Comparison of ENCODE assay signal across 27 cellular contexts in the genomic region with DNA sequence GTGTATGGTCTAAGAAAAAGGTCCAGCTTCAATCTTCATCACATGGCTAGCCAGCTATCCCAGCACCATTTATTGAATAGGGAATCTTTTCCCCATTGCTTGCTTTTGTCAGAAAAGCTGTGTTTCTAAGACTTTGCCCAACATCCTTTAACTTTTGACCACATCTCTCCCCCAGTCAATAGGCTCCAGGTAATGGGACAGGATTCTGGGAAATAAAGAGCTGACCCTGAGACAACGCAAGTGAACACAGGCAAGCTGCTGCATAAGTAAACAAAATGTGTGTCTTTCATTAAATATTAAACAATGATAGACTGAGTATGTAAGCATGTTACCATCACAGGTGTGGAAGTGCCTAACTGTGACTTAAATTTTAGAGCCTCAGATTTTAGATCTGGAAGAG. TPM values are rescaled to one million over a fixed set of nuclear protein-coding genes. Genes with fewer than 3 reads are reported as not detected.
DNase-seq lines count a peak whose midpoint lies in the region; ATAC-seq and TF ChIP-seq lines count a peak whose summit lies in the region.
"Had no signal": no experiment of that assay in that cellular context is flagged by ENCODE, and none has a peak within 500 bp of the region (broad histone marks: within the 10 kb centered on the region; RNA-seq: fewer than 3 reads in every experiment).

No MANE protein-coding gene starts in this region.

- TF ChIP-seq CTCF in GM10266 (IDR thresholded peaks at IDR 0.05; ENCODE audit: control insufficient read depth, insufficient read depth, low read depth, missing control alignments): no peak

- H3K27me3 ChIP-seq in mucosa of rectum (ENCODE audit: control insufficient read depth in 2 of 2, insufficient read depth in 2 of 2, low read length in 2 of 2): no peaks in the 10 kb centered on the region
- H3K27me3 ChIP-seq: BLaER1 treated with 17β-estradiol and CSF1 and Interleukin-3, amounts not matched to agents 10 nM and 100 nM; SJSA1 had no signal

- H3K36me3 Mint-ChIP-seq in activated naive CD4-positive, alpha-beta T cell treated with anti-CD3 and anti-CD28 coated beads, Interleukin-2, amount 50 U/mL, for 24 hours: peaks cover 2% of the 10 kb centered on the region
- H3K36me3 Mint-ChIP-seq in activated naive CD4-positive, alpha-beta T cell treated with anti-CD3 and anti-CD28 coated beads, Interleukin-2, amount 50 U/mL, for 72 hours: peaks cover 0 to 15% of the 10 kb centered on the region in 2 donors
- H3K36me3 Mint-ChIP-seq in T-helper 17 cell (ENCODE audit: low read depth): no peaks in the 10 kb centered on the region
- H3K36me3 Mint-ChIP-seq: CD4-positive, alpha-beta memory T cell had no signal

- ATAC-seq in activated naive CD4-positive, alpha-beta T cell treated with anti-CD3 and anti-CD28 coated beads, Interleukin-2, amount 50 U/mL, for 72 hours: no peak
- no peak for ATAC-seq in T-helper 17 cell
- no peak for ATAC-seq in HG02588 (IDR thresholded peaks at IDR 0.05; ENCODE audit: unreplicated experiment)
- ATAC-seq: A549 had no signal

- peaks cover 25% of the 10 kb centered on the region for H3K4me1 Mint-ChIP-seq in activated naive CD4-positive, alpha-beta T cell treated with anti-CD3 and anti-CD28 coated beads, Interleukin-2, amount 50 U/mL, for 24 hours
- peaks cover 14% of the 10 kb centered on the region for H3K4me1 Mint-ChIP-seq in T-helper 17 cell

- peak overlapping the region; percentile 1 to 54 for H3K27ac ChIP-seq in mucosa of rectum (ENCODE audit: low read depth in 2 of 2, low read length in 2 of 2)
- H3K27ac ChIP-seq: A549; BLaER1 treated with 17β-estradiol and CSF1 and Interleukin-3, amounts not matched to agents 10 nM and 100 nM; GM23248; SJSA1 had no signal

- DNase-seq in activated naive CD4-positive, alpha-beta T cell treated with anti-CD3 and anti-CD28 coated beads, Interleukin-2, amount 50 U/mL, for 72 hours (ENCODE audit: low spot score in 2 of 2): no peak
- DNase-seq in T-helper 17 cell (no peak), GM10266 (ENCODE audit: extremely low spot score) (no peak), NOMO-1 treated with DMSO at 0.1 percent for 48 hours (lab: John Stamatoyannopoulos, UW; ENCODE audit: unreplicated experiment) (no peak)
- DNase-seq: AML-193; CD4-positive, alpha-beta memory T cell; COR-L47; GM23248; H7; KBM-7; NCI-H1092 treated with DMSO at 0.1 percent for 48 hours; NCI-H1436; NCI-H187; NCI-H2081 treated with DMSO at 0.1 percent for 48 hours; NCI-H2171; NCI-H226; NCI-H510A; NCI-H69; NK-92 treated with Interleukin-12 subunit alpha and Interleukin-12 subunit beta, amount 100 ng/mL, for 24 hours; Right ventricle myocardium superior had no signal

- peak overlapping the region; percentile 35 for H3K27ac Mint-ChIP-seq in activated naive CD4-positive, alpha-beta T cell treated with anti-CD3 and anti-CD28 coated beads, Interleukin-2, amount 50 U/mL, for 24 hours
- no peak overlapping the region for H3K27ac Mint-ChIP-seq in activated naive CD4-positive, alpha-beta T cell treated with anti-CD3 and anti-CD28 coated beads, Interleukin-2, amount 50 U/mL, for 72 hours
- peak overlapping the region; percentile 72 for H3K27ac Mint-ChIP-seq in T-helper 17 cell

- H3K9ac ChIP-seq in mucosa of rectum (ENCODE audit: low read depth in 1 of 2, low read length in 2 of 2): no peak overlapping the region
- H3K9ac ChIP-seq: BLaER1 treated with 17β-estradiol and CSF1 and Interleukin-3, amounts not matched to agents 10 nM and 100 nM; GM23248 had no signal

- H3K9me3 ChIP-seq in T-helper 17 cell (ENCODE audit: control insufficient read depth, low read length, poor library complexity, severe bottlenecking) (no peaks in the 10 kb centered on the region), mucosa of rectum (ENCODE audit: control insufficient read depth in 2 of 2, low read length in 2 of 2) (no peaks in the 10 kb centered on the region)
- H3K9me3 ChIP-seq: A549, SJSA1 had no signal

- H3K4me1 ChIP-seq in mucosa of rectum (ENCODE audit: control insufficient read depth in 2 of 2, insufficient read depth in 2 of 2, low read length in 2 of 2): peaks cover 10 to 24% of the 10 kb centered on the region in 2 donors
- H3K4me1 ChIP-seq: A549, SJSA1 had no signal

- H3K27me3 Mint-ChIP-seq in activated naive CD4-positive, alpha-beta T cell treated with anti-CD3 and anti-CD28 coated beads, Interleukin-2, amount 50 U/mL, for 24 hours: peaks cover 3% of the 10 kb centered on the region
- H3K27me3 Mint-ChIP-seq in T-helper 17 cell: peaks cover 6% of the 10 kb centered on the region

- H3K36me3 ChIP-seq in mucosa of rectum (ENCODE audit: control insufficient read depth in 2 of 2, insufficient read depth in 2 of 2, low read length in 2 of 2): no peaks in the 10 kb centered on the region
- H3K36me3 ChIP-seq: BLaER1 treated with 17β-estradiol and CSF1 and Interleukin-3, amounts not matched to agents 10 nM and 100 nM; SJSA1 had no signal

- no peak overlapping the region for H3K4me3 Mint-ChIP-seq in activated naive CD4-positive, alpha-beta T cell treated with anti-CD3 and anti-CD28 coated beads, Interleukin-2, amount 50 U/mL, for 24 hours
- no peak overlapping the region for H3K4me3 Mint-ChIP-seq in T-helper 17 cell

- no peaks in the 10 kb centered on the region for H3K9me3 Mint-ChIP-seq in activated naive CD4-positive, alpha-beta T cell treated with anti-CD3 and anti-CD28 coated beads, Interleukin-2, amount 50 U/mL, for 24 hours
- H3K9me3 Mint-ChIP-seq in activated naive CD4-positive, alpha-beta T cell treated with anti-CD3 and anti-CD28 coated beads, Interleukin-2, amount 50 U/mL, for 72 hours: peaks cover 0 to 16% of the 10 kb centered on the region in 2 donors

- no peak overlapping the region for H3K4me3 ChIP-seq in mucosa of rectum (ENCODE audit: low read length in 2 of 2)
- H3K4me3 ChIP-seq: A549; BLaER1 treated with 17β-estradiol and CSF1 and Interleukin-3, amounts not matched to agents 10 nM and 100 nM; GM23248; SJSA1 had no signal

RNA-seq across cellular contexts. Expression of gene FAM110C, which starts 23.0 kb away (rescaled TPM):
- total RNA-seq in activated naive CD4-positive, alpha-beta T cell treated with anti-CD3 and anti-CD28 coated beads, Interleukin-2, amount 50 U/mL, for 72 hours: 1 to 10 TPM in 1 of 2 donors, under 1 TPM in 1; 0.48 to 2.1 TPM
- total RNA-seq in T-helper 17 cell: under 1 TPM; 0.22 to 0.26 TPM
- total RNA-seq: G401, GM23248, SJSA1 had no signal

Comparison
In these comparisons a context has a peak if more than half of its experiments do, and no peak if none do; other contexts are left out.
1. H3K27ac Mint-ChIP-seq: peak in activated naive CD4-positive, alpha-beta T cell treated with anti-CD3 and anti-CD28 coated beads, Interleukin-2, amount 50 U/mL, for 24 hours (single experiment) and T-helper 17 cell (single experiment); none in activated naive CD4-positive, alpha-beta T cell treated with anti-CD3 and anti-CD28 coated beads, Interleukin-2, amount 50 U/mL, for 72 hours (0 of 2).